In the genomic region with DNA sequence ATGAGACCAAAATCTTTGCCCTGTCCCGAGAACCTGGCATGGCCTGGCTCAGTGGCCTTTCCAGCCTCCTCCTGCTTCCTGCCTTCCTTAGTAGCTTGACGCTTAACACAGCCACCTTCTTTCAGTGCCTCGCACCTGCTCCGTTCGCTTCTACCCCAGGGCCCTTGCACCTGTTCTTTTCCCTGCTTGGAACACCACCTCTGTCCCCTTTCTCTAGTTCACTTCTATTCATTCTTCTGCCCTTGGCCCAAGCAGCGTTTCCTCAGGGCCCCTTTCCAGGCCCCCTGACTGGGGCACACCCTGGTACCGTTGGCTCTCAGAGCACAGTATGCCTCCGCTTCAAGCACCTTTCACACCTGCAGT, we compare ENCODE assay signal across 2 cellular contexts.
TF ChIP-seq lines count a peak whose summit lies in the region.

No MANE protein-coding gene starts in this region.

TF ChIP-seq in HEK293, 187 proteins besides CTCF, POLR2A, EP300 and RAD21:
- peak; percentile 91 for TF ChIP-seq ZNF623 (tag by site-specific recombination; IDR thresholded peaks at IDR 0.05)
- no peak for TF ChIP-seq ZNF175 (tag by site-specific recombination; IDR thresholded peaks at IDR 0.05)
- no peak for TF ChIP-seq ZBTB7A (tag by site-specific recombination; IDR thresholded peaks at IDR 0.05; ENCODE audit: low read depth)
TF ChIP-seq in HEK293: peak in this region for 1.

TF ChIP-seq in H1, 55 proteins besides CTCF, POLR2A, EP300 and RAD21:
- no peak for TF ChIP-seq TCF12 (IDR thresholded peaks at IDR 0.05; ENCODE audit: low read depth, low read length)
- TF ChIP-seq CREB1 (IDR thresholded peaks at IDR 0.05), result no peak
- no peak for TF ChIP-seq KDM4A (IDR thresholded peaks at IDR 0.05; ENCODE audit: low read depth, low read length, severe bottlenecking)
- TF ChIP-seq JUN (IDR thresholded peaks at IDR 0.05; ENCODE audit: low read depth, low read length), result no peak
- TF ChIP-seq CBX8 (IDR thresholded peaks at IDR 0.05; ENCODE audit: borderline replicate concordance, low read depth, low read length), result no peak
- no peak for TF ChIP-seq BACH1 (IDR thresholded peaks at IDR 0.05; ENCODE audit: low read length)
- no peak for TF ChIP-seq SP1 (IDR thresholded peaks at IDR 0.05; ENCODE audit: low read depth, low read length)
- TF ChIP-seq SIRT6 (IDR thresholded peaks at IDR 0.05; ENCODE audit: low read length), result no peak
- no peak for TF ChIP-seq EGR1 (IDR thresholded peaks at IDR 0.05; ENCODE audit: borderline replicate concordance, low read depth, low read length)
- no peak for TF ChIP-seq CHD2 (IDR thresholded peaks at IDR 0.05; ENCODE audit: low read length)
- no peak for TF ChIP-seq TAF1 (IDR thresholded peaks at IDR 0.05; ENCODE audit: low read depth, low read length)
- no peak for TF ChIP-seq SP2 (IDR thresholded peaks at IDR 0.05; ENCODE audit: low read length)
